In the genomic region with DNA sequence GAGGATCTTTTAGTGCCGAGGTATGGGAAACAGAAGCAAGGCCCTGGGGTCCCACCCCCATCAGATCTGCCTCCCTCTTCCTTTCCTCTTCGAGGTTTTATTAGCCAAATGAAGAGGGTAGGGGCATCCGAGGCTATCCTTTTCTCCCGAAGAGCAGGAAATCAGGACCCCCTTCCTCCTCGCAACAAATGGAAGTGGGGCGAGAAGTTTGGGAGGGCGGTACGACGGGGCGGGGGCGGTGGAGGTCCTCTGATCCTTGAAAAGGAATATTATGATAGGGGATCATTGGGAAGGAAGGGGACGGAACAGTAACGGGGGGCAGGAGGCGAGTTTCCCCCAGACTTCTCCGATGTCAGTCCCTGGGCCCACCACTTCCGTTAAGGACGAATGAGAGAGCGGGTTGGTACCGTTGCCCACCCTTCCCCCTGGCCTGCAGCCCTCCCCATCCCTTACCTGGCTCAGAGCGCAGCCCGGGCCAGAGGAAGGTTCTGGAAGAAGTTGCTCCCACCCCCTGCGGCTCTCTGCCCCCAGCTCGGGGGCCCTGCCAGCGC, we compare ENCODE assay signal across 8 cellular contexts. TPM values are rescaled to one million over a fixed set of nuclear protein-coding genes. Genes with fewer than 3 reads are reported as not detected.
A peak's percentile ranks its signal among the peaks of the same experiment; 100 is the strongest.
DNase-seq lines count a peak whose midpoint lies in the region; ATAC-seq, FAIRE-seq and TF ChIP-seq lines count a peak whose summit lies in the region.

No MANE protein-coding gene starts in this region.

- peaks cover 14% of the 10 kb centered on the region for H4K20me1 ChIP-seq in K562 (replicated peaks; ENCODE audit: control insufficient read depth, insufficient read depth, low read length)

- TF ChIP-seq POLR2A in A549 (IDR thresholded peaks at IDR 0.05; ENCODE audit: low read length) (no peak), K562 (conservative IDR thresholded peaks at IDR 0.05) (no peak)

- intact Hi-C loops in K562 (cut with micrococcal nuclease): no loop called here

- H3K9ac ChIP-seq in K562 (ENCODE audit: insufficient read depth in 1 of 2, low read depth in 2 of 2, low read length in 2 of 2): 0 out of 4 replicates have a peak overlapping the region, but pooled peaks of 1 of the 2 experiments have one; percentile 87
- no peak overlapping the region for H3K9ac ChIP-seq in muscle layer of colon (ENCODE audit: low read length)

- H3K4me1 ChIP-seq in A549: peaks cover 38% of the 10 kb centered on the region
- H3K4me1 ChIP-seq in K562 (replicated peaks in 1 of 2; ENCODE audit: control insufficient read depth in 2 of 2, insufficient read depth in 2 of 2, low read length in 2 of 2): peaks cover 5 to 48% of the 10 kb centered on the region in 2 experiments; a peak in 3 of 5 replicates
- peaks cover 8% of the 10 kb centered on the region for H3K4me1 ChIP-seq in muscle layer of colon (ENCODE audit: insufficient read depth, low read length)

- H3K27ac ChIP-seq in A549 (peak overlapping the region in 1 of 2 experiments; percentile 73; a peak in 1 of 6 replicates), K562 (ENCODE audit: extremely low read depth, low read depth, low read length) (no peak overlapping the region), muscle layer of colon (ENCODE audit: low read depth, low read length) (no peak overlapping the region)

- DNase-seq in A549 (ENCODE audit: low read depth in 1 of 2, low spot score in 1 of 2) (no peak), HFF-Myc (ENCODE audit: extremely low read depth, low read depth) (no peak), K562 (ENCODE audit: extremely low read depth in 1 of 4, low spot score in 3 of 4) (no peak), hypothalamus (lab: John Stamatoyannopoulos, UW) (no peak)

- CTCF ChIA-PET in A549 (lab: Yijun Ruan, JAX): interaction anchor here (0.7 to 21.1 kb wide), 6 partner anchors 12 to 148 kb away, joined by 3 to 206 read pairs (median 6); no protein-coding TSS in a partner anchor
- CTCF ChIA-PET in K562 (lab: Yijun Ruan, JAX; ENCODE audit: low intra/inter-chr PET ratio): interaction anchor here (1.5 kb wide), 1 partner anchor 139 kb away, joined by 5 read pairs; no protein-coding TSS in a partner anchor

- no peaks in the 10 kb centered on the region for H3K9me1 ChIP-seq in K562 (ENCODE audit: control insufficient read depth, insufficient read depth, low read length)

- H3K27me3 ChIP-seq in K562 (ENCODE audit: control insufficient read depth in 2 of 2, insufficient read depth in 2 of 2, low read length in 2 of 2): peaks cover 32 to 51% of the 10 kb centered on the region in 2 experiments; a peak in 4 of 5 replicates
- H3K27me3 ChIP-seq in muscle layer of colon (ENCODE audit: control insufficient read depth in 1 of 2, insufficient read depth in 2 of 2, low read length in 2 of 2): peaks cover 21 to 49% of the 10 kb centered on the region in 2 donors

- H3K4me3 ChIP-seq in A549 (peak overlapping the region; percentile 47), HFF-Myc (replicated peaks; ENCODE audit: low read depth, low read length) (peak overlapping the region; percentile 42), K562 (no peak overlapping the region), muscle layer of colon (ENCODE audit: low read depth in 1 of 2, low read length in 2 of 2) (peak overlapping the region; percentile 55 to 80)

- FAIRE-seq in A549 (lab: Jason Lieb, UNC): no peak
- FAIRE-seq in K562 (lab: Jason Lieb, UNC): no peak

- BruUV-seq in K562 (replicated peaks; lab: Mats Ljungman, UMichigan): no TSS peak

- POLR2A ChIA-PET in A549 (lab: Yijun Ruan, JAX) (interaction anchor here (0.7 kb wide), 1 partner anchor 236 kb away, joined by 3 read pairs; the partner anchor contains the start of gene MRPL38), K562 (lab: Yijun Ruan, JAX) (interaction anchor here (0.7 to 4.3 kb wide), 7 partner anchors 11 to 52 kb away, joined by 3 to 28 read pairs (median 4); no protein-coding TSS in a partner anchor)

- WGBS in A549 (ENCODE audit: missing lambda C conversion rate): 40% methylated on average over 24 of the region's 24 CpGs
- WGBS in K562 (ENCODE audit: insufficient coverage, low coverage, missing lambda C conversion rate): 7% methylated on average over 10 of the region's 24 CpGs

- H3K4me2 ChIP-seq in A549 (peak overlapping the region; percentile 98), K562 (ENCODE audit: insufficient read depth, low read length) (peak overlapping the region; percentile 61; the same call in 1 of the 2 replicates)

- TF ChIP-seq EP300 in A549 (IDR thresholded peaks at IDR 0.05) (no peak), K562 (IDR thresholded peaks at IDR 0.05; ENCODE audit: low read length) (no peak)

- H3K36me3 ChIP-seq in K562 (ENCODE audit: control insufficient read depth, insufficient read depth, low read length): peaks cover 5% of the 10 kb centered on the region; the same call in 1 of the 3 replicates
- no peaks in the 10 kb centered on the region for H3K36me3 ChIP-seq in muscle layer of colon (ENCODE audit: insufficient read depth, low read length)

- no peaks in the 10 kb centered on the region for H3K9me3 ChIP-seq in A549
- no peaks in the 10 kb centered on the region for H3K9me3 ChIP-seq in K562 (replicated peaks; ENCODE audit: control insufficient read depth, insufficient read depth, low read depth, low read length)
- H3K9me3 ChIP-seq in muscle layer of colon (ENCODE audit: low read length): no peaks in the 10 kb centered on the region

- no peaks in the 10 kb centered on the region for H3K79me2 ChIP-seq in K562 (ENCODE audit: control insufficient read depth, insufficient read depth, low read length)

- in situ Hi-C loops in K562 (cut with MboI): no loop called here

- TF ChIP-seq RAD21 in A549 (conservative IDR thresholded peaks at IDR 0.05 in 1 of 2, IDR thresholded peaks at IDR 0.05 in 1 of 2) (no peak), K562 (CRISPR knock-in tag; conservative IDR thresholded peaks at IDR 0.05 in 1 of 2, IDR thresholded peaks at IDR 0.05 in 1 of 2) (no peak)

- no peak for TF ChIP-seq CTCF in A549 (IDR thresholded peaks at IDR 0.05)
- TF ChIP-seq CTCF in HFF-Myc (IDR thresholded peaks at IDR 0.05; ENCODE audit: low read depth, low read length, missing control alignments): no peak
- TF ChIP-seq CTCF in K562 (IDR thresholded peaks at IDR 0.05 in 2 of 3, conservative IDR thresholded peaks at IDR 0.05 in 1 of 3; ENCODE audit: insufficient read depth in 2 of 3, low read depth in 1 of 3, low read length in 3 of 3): no peak

- ATAC-seq in A549: peak; percentile 10 to 37; a peak in 5 of 6 replicates
- no peak; the same call in 2 of the 3 replicates for ATAC-seq in K562
- ATAC-seq in HG03159 (IDR thresholded peaks at IDR 0.05; ENCODE audit: unreplicated experiment): no peak
- ATAC-seq in GM21619 (IDR thresholded peaks at IDR 0.05; ENCODE audit: unreplicated experiment): no peak
- no peak for ATAC-seq in HG03135 (IDR thresholded peaks at IDR 0.05; ENCODE audit: unreplicated experiment)

- no peak overlapping the region for H2AFZ ChIP-seq in K562 (ENCODE audit: low read depth, low read length)

RNA-seq across cellular contexts. Expression of gene FOXJ1, which starts 0.3 kb away (rescaled TPM):
- polyA plus RNA-seq in A549 (2011; rRNA removed) (0.09 TPM in 2 replicates), A549 (2017; fragmentation: RNase III; extraction: RNeasy Plus Mini Kit Qiagen cat#74134 plus additional on column Dnase treatment) (0.21 to 0.50 TPM (median 0.40 TPM) in 3 replicates), K562 (2011; rRNA removed) (not detected in 2 replicates), K562 (2014; fragmentation: Illumina TruSeq; extraction: Trizol) (not detected in 2 replicates), K562 (2014; fragmentation: Nextera tagmentation; extraction: Ambion mirVana) (not detected), K562 (2014; rRNA removed) (not detected in 2 replicates)
- 0.59 and 0.71 TPM in 2 replicates for polyA plus RNA-seq in A549 (2012; cell fraction: cytosol; rRNA removed)
- polyA plus RNA-seq in A549 (2012; cell fraction: nucleus; rRNA removed): 1.3 and 2.8 TPM in 2 replicates
- 0.10 TPM in 1 of 2 replicates, not detected in the other for polyA minus RNA-seq in A549 (2011; rRNA and poly(A)+ RNA removed)
- total RNA-seq in K562 (2011; cell fraction: chromatin; rRNA removed; ENCODE audit: low replicate concordance): not detected in 2 replicates
- not detected in 2 replicates for total RNA-seq in K562 (2011; cell fraction: nucleolus; rRNA removed)
- total RNA-seq in K562 (2011; cell fraction: nucleoplasm; rRNA removed): not detected in 2 replicates
- total RNA-seq in K562 (2014; rRNA removed) (not detected in 2 replicates), K562 (2014; rRNA removed; fragmentation: Illumina TruSeq; extraction: Trizol) (not detected in 2 replicates), K562 (2015; rRNA removed; fragmentation: Illumina TruSeq; extraction: Trizol) (not detected in 2 replicates), K562 (2021) (0.07 TPM in 2 replicates)
- 0.03 TPM in 1 of 2 replicates, not detected in the other for polyA plus RNA-seq in K562 (2011; cell fraction: cytosol; rRNA removed)
- not detected in 2 replicates for polyA plus RNA-seq in K562 (2011; cell fraction: nucleus; rRNA removed)
- polyA plus RNA-seq in K562 (2012): 0.06 TPM in 1 of 2 replicates, not detected in the other
- polyA minus RNA-seq in K562 (2011; rRNA and poly(A)+ RNA removed): not detected in 2 replicates
- polyA minus RNA-seq in K562 (2011; cell fraction: cytosol; rRNA and poly(A)+ RNA removed): not detected in 2 replicates
- polyA minus RNA-seq in K562 (2011; cell fraction: nucleus; rRNA and poly(A)+ RNA removed): 0.11 TPM in 1 of 2 replicates, not detected in the other

RNA-seq across cellular contexts. Expression of gene EXOC7, which starts 37.1 kb away (rescaled TPM):
- 64.5 and 76.4 TPM in 2 replicates for polyA plus RNA-seq in A549 (2011; rRNA removed)
- polyA plus RNA-seq in A549 (2012; cell fraction: cytosol; rRNA removed): 50.7 and 57.0 TPM in 2 replicates
- polyA plus RNA-seq in A549 (2012; cell fraction: nucleus; rRNA removed): 127 and 139 TPM in 2 replicates
- 63.0 to 72.3 TPM (median 71.0 TPM) in 3 replicates for polyA plus RNA-seq in A549 (2017; fragmentation: RNase III; extraction: RNeasy Plus Mini Kit Qiagen cat#74134 plus additional on column Dnase treatment)
- polyA minus RNA-seq in A549 (2011; rRNA and poly(A)+ RNA removed): 135 and 140 TPM in 2 replicates
- total RNA-seq in K562 (2011; cell fraction: chromatin; rRNA removed; ENCODE audit: low replicate concordance): 106 and 307 TPM in 2 replicates
- 138 and 157 TPM in 2 replicates for total RNA-seq in K562 (2011; cell fraction: nucleolus; rRNA removed)
- total RNA-seq in K562 (2011; cell fraction: nucleoplasm; rRNA removed): 108 and 119 TPM in 2 replicates
- 35.0 and 35.5 TPM in 2 replicates for total RNA-seq in K562 (2014; rRNA removed)
- 29.0 and 30.3 TPM in 2 replicates for total RNA-seq in K562 (2014; rRNA removed; fragmentation: Illumina TruSeq; extraction: Trizol)
- total RNA-seq in K562 (2015; rRNA removed; fragmentation: Illumina TruSeq; extraction: Trizol): 36.3 and 42.4 TPM in 2 replicates
- total RNA-seq in K562 (2021): 53.1 and 57.0 TPM in 2 replicates
- polyA plus RNA-seq in K562 (2011; rRNA removed): 36.5 and 37.1 TPM in 2 replicates
- polyA plus RNA-seq in K562 (2011; cell fraction: cytosol; rRNA removed): 30.9 and 53.6 TPM in 2 replicates
- 85.3 and 123 TPM in 2 replicates for polyA plus RNA-seq in K562 (2011; cell fraction: nucleus; rRNA removed)
- 44.4 and 49.7 TPM in 2 replicates for polyA plus RNA-seq in K562 (2012)
- polyA plus RNA-seq in K562 (2014; fragmentation: Illumina TruSeq; extraction: Trizol): 27.8 and 31.2 TPM in 2 replicates
- 10 to 100 TPM; 18.6 to 20.2 TPM for polyA plus RNA-seq in K562 (2014; fragmentation: Nextera tagmentation; extraction: Ambion mirVana)
- 30.5 and 36.2 TPM in 2 replicates for polyA plus RNA-seq in K562 (2014; rRNA removed)
- 31.0 and 40.9 TPM in 2 replicates for polyA minus RNA-seq in K562 (2011; rRNA and poly(A)+ RNA removed)
- polyA minus RNA-seq in K562 (2011; cell fraction: cytosol; rRNA and poly(A)+ RNA removed): 32.9 and 34.2 TPM in 2 replicates
- 58.6 and 66.9 TPM in 2 replicates for polyA minus RNA-seq in K562 (2011; cell fraction: nucleus; rRNA and poly(A)+ RNA removed)

Comparison
In these comparisons a context has a peak if more than half of its experiments do, and no peak if none do; other contexts are left out.
1. ATAC-seq: peak in A549 (2 of 2); none in K562 (single experiment), HG03159 (single experiment), GM21619 (single experiment) and HG03135 (single experiment).